In genomic region chr11:83007909-83008580, GRCh38 we compare ENCODE assay signal across 8 cellular contexts.
A peak's percentile ranks its signal among the peaks of the same experiment; 100 is the strongest.
DNase-seq lines count a peak whose midpoint lies in the region; TF ChIP-seq lines count a peak whose summit lies in the region.

No MANE protein-coding gene starts in this region.

- no peaks in the 10 kb centered on the region for H3K27me3 ChIP-seq in adrenal gland
- no peaks in the 10 kb centered on the region for H3K27me3 ChIP-seq in tibial artery
- no peaks in the 10 kb centered on the region for H3K27me3 ChIP-seq in vagina

- no peaks in the 10 kb centered on the region for H3K9me3 Mint-ChIP-seq in activated CD4-positive, alpha-beta T cell treated with anti-CD3 and anti-CD28 coated beads, Interleukin-2, amount 10 ng/mL, durations not matched to agents 24 days and 14 days
- H3K9me3 Mint-ChIP-seq in activated CD4-positive, alpha-beta T cell treated with anti-CD3 and anti-CD28 coated beads, Interleukin-2, amount 10 ng/mL, durations not matched to agents 7 days and 5 days = no peaks in the 10 kb centered on the region

- peak overlapping the region; percentile 6 for H3K4me3 Mint-ChIP-seq in activated CD4-positive, alpha-beta T cell treated with anti-CD3 and anti-CD28 coated beads, Interleukin-2, amount 10 ng/mL, durations not matched to agents 24 days and 14 days
- H3K4me3 Mint-ChIP-seq in activated CD4-positive, alpha-beta T cell treated with anti-CD3 and anti-CD28 coated beads, Interleukin-2, amount 10 ng/mL, durations not matched to agents 7 days and 5 days = no peak overlapping the region

- H3K9me3 ChIP-seq in adrenal gland (replicated peaks in 1 of 3) = no peaks in the 10 kb centered on the region
- no peaks in the 10 kb centered on the region for H3K9me3 ChIP-seq in tibial artery
- H3K9me3 ChIP-seq in vagina = no peaks in the 10 kb centered on the region

- H3K4me1 ChIP-seq in adrenal gland (replicated peaks in 1 of 2) = peaks cover 34 to 67% of the 10 kb centered on the region in 2 donors
- peaks cover 0 to 46% (median 21%) of the 10 kb centered on the region in 4 donors for H3K4me1 ChIP-seq in tibial artery
- peaks cover 26% of the 10 kb centered on the region for H3K4me1 ChIP-seq in vagina

- CTCF ChIA-PET in activated CD4-positive, alpha-beta T cell treated with anti-CD3 and anti-CD28 coated beads, Interleukin-2, amount 10 ng/mL, durations not matched to agents 7 days and 5 days (lab: Charles Lee) = interaction anchor here (0.5 to 1.2 kb wide), 7 partner anchors 11 to 57 kb away, joined by 3 read pairs; no protein-coding TSS in a partner anchor

- POLR2A ChIA-PET in activated CD4-positive, alpha-beta T cell treated with anti-CD3 and anti-CD28 coated beads, Interleukin-2, amount 10 ng/mL, durations not matched to agents 7 days and 5 days (lab: Charles Lee) = interaction anchor here (0.6 kb wide), 2 partner anchors 54 to 69 kb away, joined by 3 to 4 read pairs; no protein-coding TSS in a partner anchor

- H3K4me1 Mint-ChIP-seq in activated CD4-positive, alpha-beta T cell treated with anti-CD3 and anti-CD28 coated beads, Interleukin-2, amount 10 ng/mL, durations not matched to agents 24 days and 14 days = peaks cover 35% of the 10 kb centered on the region
- H3K4me1 Mint-ChIP-seq in activated CD4-positive, alpha-beta T cell treated with anti-CD3 and anti-CD28 coated beads, Interleukin-2, amount 10 ng/mL, durations not matched to agents 7 days and 5 days = peaks cover 41% of the 10 kb centered on the region

- H3K27ac ChIP-seq in adrenal gland (peak overlapping the region; percentile 15 to 77 (median 71)), tibial artery (peak overlapping the region; percentile 29 to 35), vagina (no peak overlapping the region)

- peak in 1 of 2 donors; percentile 53 for TF ChIP-seq POLR2A in adrenal gland (IDR thresholded peaks at IDR 0.05)
- TF ChIP-seq POLR2A in vagina (IDR thresholded peaks at IDR 0.05) = no peak

- no peaks in the 10 kb centered on the region for H3K27me3 Mint-ChIP-seq in activated CD4-positive, alpha-beta T cell treated with anti-CD3 and anti-CD28 coated beads, Interleukin-2, amount 10 ng/mL, durations not matched to agents 24 days and 14 days
- no peaks in the 10 kb centered on the region for H3K27me3 Mint-ChIP-seq in activated CD4-positive, alpha-beta T cell treated with anti-CD3 and anti-CD28 coated beads, Interleukin-2, amount 10 ng/mL, durations not matched to agents 7 days and 5 days

- intact Hi-C loops in activated CD4-positive, alpha-beta T cell treated with anti-CD3 and anti-CD28 coated beads, Interleukin-2, amount 10 ng/mL, durations not matched to agents 24 days and 14 days (cut with micrococcal nuclease) = loop anchor here (1.0 to 5.0 kb wide), 6 partner anchors 28 to 184 kb away; partner anchors contain the start of genes ANKRD42, DDIAS, PRCP and RAB30
- intact Hi-C loops in adrenal gland (cut with DNase I) (no loop called here), tibial artery (cut with DNase I; ENCODE audit: low total_unique reads) (no loop called here), vagina (cut with DNase I) (no loop called here)

- no peak overlapping the region for H3K27ac Mint-ChIP-seq in activated CD4-positive, alpha-beta T cell treated with anti-CD3 and anti-CD28 coated beads, Interleukin-2, amount 10 ng/mL, durations not matched to agents 24 days and 14 days
- H3K27ac Mint-ChIP-seq in activated CD4-positive, alpha-beta T cell treated with anti-CD3 and anti-CD28 coated beads, Interleukin-2, amount 10 ng/mL, durations not matched to agents 7 days and 5 days = no peak overlapping the region

- WGBS in adrenal gland, 4 donors = 0 to 10% (median 7%) methylated on average over 6 of the region's 6 CpGs

- no peak for DNase-seq in activated CD4-positive, alpha-beta T cell treated with anti-CD3 and anti-CD28 coated beads, Interleukin-2, amount 10 ng/mL, durations not matched to agents 24 days and 14 days
- DNase-seq in activated CD4-positive, alpha-beta T cell treated with anti-CD3 and anti-CD28 coated beads, Interleukin-2, amount 10 ng/mL, durations not matched to agents 7 days and 5 days = no peak
- DNase-seq in HuH-7 (ENCODE audit: low spot score) (peak; percentile 60), adrenal gland (peak; percentile 44 to 89 (median 79)), left kidney (ENCODE audit: low read depth, low spot score) (peak; percentile 60), tibial artery (peak; percentile 46 to 67), vagina (ENCODE audit: extremely low spot score in 2 of 2) (no peak)
- no peak for DNase-seq in activated naive CD4-positive, alpha-beta T cell treated with anti-CD3 and anti-CD28 coated beads, Interleukin-2, amount 50 U/mL, for 16 hours

- H3K36me3 Mint-ChIP-seq in activated CD4-positive, alpha-beta T cell treated with anti-CD3 and anti-CD28 coated beads, Interleukin-2, amount 10 ng/mL, durations not matched to agents 24 days and 14 days (ENCODE audit: low read depth) = peaks cover 4% of the 10 kb centered on the region
- peaks cover 3% of the 10 kb centered on the region for H3K36me3 Mint-ChIP-seq in activated CD4-positive, alpha-beta T cell treated with anti-CD3 and anti-CD28 coated beads, Interleukin-2, amount 10 ng/mL, durations not matched to agents 7 days and 5 days (ENCODE audit: low read depth)

- H3K36me3 ChIP-seq in adrenal gland (replicated peaks in 1 of 2) = no peaks in the 10 kb centered on the region
- H3K36me3 ChIP-seq in tibial artery = no peaks in the 10 kb centered on the region
- H3K36me3 ChIP-seq in vagina = no peaks in the 10 kb centered on the region

- TF ChIP-seq CTCF in adrenal gland (IDR thresholded peaks at IDR 0.05) (no peak), tibial artery (IDR thresholded peaks at IDR 0.05) (no peak), vagina (IDR thresholded peaks at IDR 0.05) (no peak)

- peak overlapping the region in 1 of 4 donors; percentile 4 for H3K4me3 ChIP-seq in adrenal gland
- no peak overlapping the region for H3K4me3 ChIP-seq in tibial artery
- no peak overlapping the region for H3K4me3 ChIP-seq in vagina

Comparison
In these comparisons a context has a peak if more than half of its experiments do, and no peak if none do; other contexts are left out.
1. DNase-seq: peak in HuH-7 (single experiment), adrenal gland (7 of 7), left kidney (single experiment) and tibial artery (2 of 2); none in activated CD4-positive, alpha-beta T cell treated with anti-CD3 and anti-CD28 coated beads, Interleukin-2, amount 10 ng/mL, durations not matched to agents 24 days and 14 days (single experiment), activated CD4-positive, alpha-beta T cell treated with anti-CD3 and anti-CD28 coated beads, Interleukin-2, amount 10 ng/mL, durations not matched to agents 7 days and 5 days (single experiment), activated naive CD4-positive, alpha-beta T cell treated with anti-CD3 and anti-CD28 coated beads, Interleukin-2, amount 50 U/mL, for 16 hours (single experiment) and vagina (0 of 2).